In genomic region chr6:99282479-99283062, GRCh38 we compare ENCODE assay signal across 9 cellular contexts.
DNase-seq lines count a peak whose midpoint lies in the region; ATAC-seq and TF ChIP-seq lines count a peak whose summit lies in the region.
"Had no signal": no experiment of that assay in that cellular context is flagged by ENCODE, and none has a peak within 500 bp of the region (broad histone marks: within the 10 kb centered on the region; RNA-seq: fewer than 3 reads in every experiment).

No MANE protein-coding gene starts in this region.

- H3K27me3 Mint-ChIP-seq in stimulated activated naive B cell treated with anti-CD40 and anti-IgM and Interleukin-4, amounts not matched to agents 10 μg/mL and 1 μg/mL and 100 μg/mL, for 72 hours: peaks cover 0 to 4% of the 10 kb centered on the region in 2 donors
- H3K27me3 Mint-ChIP-seq in CD14-positive monocyte (ENCODE audit: low read depth in 3 of 3): peaks cover 0 to 6% (median 4%) of the 10 kb centered on the region in 3 donors

- no peak overlapping the region for H3K4me2 ChIP-seq in HCT116 (ENCODE audit: low read length)
- H3K4me2 ChIP-seq in PC-9: no peak overlapping the region

- H3K9me2 ChIP-seq in HCT116 (ENCODE audit: insufficient read depth): no peaks in the 10 kb centered on the region
- no peaks in the 10 kb centered on the region for H3K9me2 ChIP-seq in PC-9 (ENCODE audit: insufficient read depth)

- BruUV-seq in HCT116 (replicated peaks; lab: Mats Ljungman, UMichigan) (no TSS peak), PC-9 (replicated peaks; lab: Mats Ljungman, UMichigan) (no TSS peak)

- H4K20me1 ChIP-seq in HCT116 (ENCODE audit: insufficient read depth): no peaks in the 10 kb centered on the region
- H4K20me1 ChIP-seq in PC-9 (ENCODE audit: insufficient read depth): no peaks in the 10 kb centered on the region

- TF ChIP-seq POLR2A in HCT116 (IDR thresholded peaks at IDR 0.05; ENCODE audit: borderline replicate concordance, extremely low read depth, insufficient read depth, insufficient read length): no peak

- H3K4me1 ChIP-seq in HCT116 (ENCODE audit: control insufficient read depth in 1 of 2, insufficient read depth in 2 of 2, low read length in 2 of 2) (no peaks in the 10 kb centered on the region), PC-9 (replicated peaks; ENCODE audit: insufficient read depth) (no peaks in the 10 kb centered on the region)

- H3K36me3 ChIP-seq in HCT116 (ENCODE audit: control insufficient read depth in 1 of 2, insufficient read depth in 2 of 2, low read length in 2 of 2) (no peaks in the 10 kb centered on the region), PC-9 (ENCODE audit: low read depth) (no peaks in the 10 kb centered on the region)

- POLR2A ChIA-PET in HCT116 (lab: Charles Lee) (no interaction called here), PC-9 (lab: Charles Lee; ENCODE audit: unreplicated experiment) (no interaction called here)

- no peaks in the 10 kb centered on the region for H3K9me3 Mint-ChIP-seq in stimulated activated naive B cell treated with anti-CD40 and anti-IgM and Interleukin-4, amounts not matched to agents 10 μg/mL and 1 μg/mL and 100 μg/mL, for 72 hours
- H3K9me3 Mint-ChIP-seq in CD14-positive monocyte: no peaks in the 10 kb centered on the region
- H3K9me3 Mint-ChIP-seq: activated naive CD8-positive, alpha-beta T cell treated with anti-CD3 and anti-CD28 coated beads, Interleukin-2, amount 10 ng/mL, durations not matched to agents 7 days and 5 days had no signal

- no peaks in the 10 kb centered on the region for H3K27me3 ChIP-seq in HCT116 (ENCODE audit: insufficient read depth, low read length)
- H3K27me3 ChIP-seq in PC-9 (ENCODE audit: insufficient read depth, low read depth): no peaks in the 10 kb centered on the region

- CTCF ChIA-PET in HCT116 (lab: Charles Lee) (interaction anchor here (1.1 kb wide), 1 partner anchor 52 kb away, joined by 3 read pairs; no protein-coding TSS in a partner anchor), PC-9 (lab: Charles Lee) (no interaction called here)

- peak; percentile 56 for TF ChIP-seq RAD21 in HCT116 (IDR thresholded peaks at IDR 0.05; ENCODE audit: low read depth)

- H3K79me2 ChIP-seq in HCT116 (ENCODE audit: insufficient read depth, low read length): no peaks in the 10 kb centered on the region
- no peaks in the 10 kb centered on the region for H3K79me2 ChIP-seq in PC-9 (ENCODE audit: low read depth)

- H2AFZ ChIP-seq in HCT116 (ENCODE audit: low read depth, low read length, poor library complexity, severe bottlenecking) (no peak overlapping the region), PC-9 (no peak overlapping the region)

- no peak overlapping the region for H3K4me3 Mint-ChIP-seq in stimulated activated naive B cell treated with anti-CD40 and anti-IgM and Interleukin-4, amounts not matched to agents 10 μg/mL and 1 μg/mL and 100 μg/mL, for 72 hours
- no peak overlapping the region for H3K4me3 Mint-ChIP-seq in CD14-positive monocyte
- H3K4me3 Mint-ChIP-seq: activated naive CD8-positive, alpha-beta T cell treated with anti-CD3 and anti-CD28 coated beads, Interleukin-2, amount 10 ng/mL, durations not matched to agents 7 days and 5 days had no signal

- DNase-seq in HCT116 (ENCODE audit: low read depth, low spot score): peak; percentile 7
- peak in 1 of 2 experiments; percentile 42 for DNase-seq in PC-9
- peak; percentile 16 for DNase-seq in hepatic stellate cell (ENCODE audit: low spot score)
- DNase-seq in stimulated activated naive B cell treated with anti-CD40 and anti-IgM and Interleukin-4, amounts not matched to agents 10 μg/mL and 1 μg/mL and 100 μg/mL, for 72 hours: no peak
- no peak for DNase-seq in CD14-positive monocyte (ENCODE audit: low spot score)
- DNase-seq: activated naive CD8-positive, alpha-beta T cell treated with anti-CD3 and anti-CD28 coated beads, Interleukin-2, amount 10 ng/mL, durations not matched to agents 7 days and 5 days had no signal

- H3K4me1 Mint-ChIP-seq in stimulated activated naive B cell treated with anti-CD40 and anti-IgM and Interleukin-4, amounts not matched to agents 10 μg/mL and 1 μg/mL and 100 μg/mL, for 72 hours: no peaks in the 10 kb centered on the region
- H3K4me1 Mint-ChIP-seq in CD14-positive monocyte: no peaks in the 10 kb centered on the region
- H3K4me1 Mint-ChIP-seq: activated naive CD8-positive, alpha-beta T cell treated with anti-CD3 and anti-CD28 coated beads, Interleukin-2, amount 10 ng/mL, durations not matched to agents 7 days and 5 days had no signal

- H3F3A ChIP-seq in PC-9 (ENCODE audit: insufficient read depth, low read depth): no peaks in the 10 kb centered on the region

- TF ChIP-seq CTCF in C4-2B (conservative IDR thresholded peaks at IDR 0.05) (peak; percentile 73), HCT116 (IDR thresholded peaks at IDR 0.05 in 2 of 3, conservative IDR thresholded peaks at IDR 0.05 in 1 of 3; ENCODE audit: borderline replicate concordance in 1 of 3, insufficient read depth in 1 of 3, low read depth in 2 of 3, low read length in 2 of 3) (peak; percentile 37 to 66 (median 53); a peak in 5 of 6 replicates), PC-9 (conservative IDR thresholded peaks at IDR 0.05) (peak; percentile 72), CD14-positive monocyte (IDR thresholded peaks at IDR 0.05) (no peak)

- no peaks in the 10 kb centered on the region for H3K9me3 ChIP-seq in HCT116 (ENCODE audit: control insufficient read depth in 1 of 2, insufficient read depth in 1 of 2, low read depth in 1 of 2, low read length in 2 of 2)
- H3K9me3 ChIP-seq in PC-9 (ENCODE audit: insufficient read depth, low read depth): no peaks in the 10 kb centered on the region

- RAD21 ChIA-PET in HCT116 (lab: Charles Lee; ENCODE audit: low non-redundant PET in 1 of 2, low total read pairs in 2 of 2, uncharacterized antibody in 2 of 2, unreplicated experiment in 2 of 2): no interaction called here

- intact Hi-C loops in HCT116 (cut with micrococcal nuclease) (no loop called here), PC-9 (cut with micrococcal nuclease; ENCODE audit: unreplicated experiment) (loop anchor here (5.0 kb wide), 1 partner anchor 540 kb away; no protein-coding TSS in a partner anchor), CD14-positive monocyte (cut with micrococcal nuclease) (no loop called here)

- H3K4me3 ChIP-seq in HCT116 (replicated peaks in 1 of 2; ENCODE audit: low read depth in 1 of 2, low read length in 2 of 2) (no peak overlapping the region), PC-9 (no peak overlapping the region)

- H3K36me3 Mint-ChIP-seq in stimulated activated naive B cell treated with anti-CD40 and anti-IgM and Interleukin-4, amounts not matched to agents 10 μg/mL and 1 μg/mL and 100 μg/mL, for 72 hours: no peaks in the 10 kb centered on the region
- H3K36me3 Mint-ChIP-seq in CD14-positive monocyte: no peaks in the 10 kb centered on the region
- H3K36me3 Mint-ChIP-seq: activated naive CD8-positive, alpha-beta T cell treated with anti-CD3 and anti-CD28 coated beads, Interleukin-2, amount 10 ng/mL, durations not matched to agents 7 days and 5 days had no signal

- ATAC-seq in HCT116 (peak; percentile 72), GM18517 (IDR thresholded peaks at IDR 0.05; ENCODE audit: unreplicated experiment) (no peak), HG03095 (IDR thresholded peaks at IDR 0.05; ENCODE audit: unreplicated experiment) (no peak)
- no peak for ATAC-seq in stimulated activated naive B cell treated with anti-CD40 and anti-IgM and Interleukin-4, amounts not matched to agents 10 μg/mL and 1 μg/mL and 100 μg/mL, for 72 hours (replicated peaks)

- H3K27ac ChIP-seq in C4-2B (no peak overlapping the region), HCT116 (ENCODE audit: low read depth, low read length) (no peak overlapping the region), PC-9 (no peak overlapping the region)

- H3K9ac ChIP-seq in HCT116 (ENCODE audit: low read length): no peak overlapping the region

- no peak overlapping the region for H3K27ac Mint-ChIP-seq in stimulated activated naive B cell treated with anti-CD40 and anti-IgM and Interleukin-4, amounts not matched to agents 10 μg/mL and 1 μg/mL and 100 μg/mL, for 72 hours
- H3K27ac Mint-ChIP-seq in CD14-positive monocyte: no peak overlapping the region
- H3K27ac Mint-ChIP-seq: activated naive CD8-positive, alpha-beta T cell treated with anti-CD3 and anti-CD28 coated beads, Interleukin-2, amount 10 ng/mL, durations not matched to agents 7 days and 5 days had no signal

TF ChIP-seq in HCT116, 20 proteins besides CTCF, POLR2A, EP300 and RAD21 (continues in another document):
- TF ChIP-seq ZFX (IDR thresholded peaks at IDR 0.05) (no peak), SRF (IDR thresholded peaks at IDR 0.05; ENCODE audit: low read depth) (no peak), SIN3A (IDR thresholded peaks at IDR 0.05; ENCODE audit: low read depth) (no peak), ZNF274 (IDR thresholded peaks at IDR 0.05; ENCODE audit: low read depth, low read length) (no peak), JUND (IDR thresholded peaks at IDR 0.05) (no peak), EZH2phosphoT487 (IDR thresholded peaks at IDR 0.05; ENCODE audit: borderline replicate concordance) (no peak), EGR1 (IDR thresholded peaks at IDR 0.05; ENCODE audit: low read depth) (no peak), REST (IDR thresholded peaks at IDR 0.05; ENCODE audit: low read depth) (no peak), CBX3 (IDR thresholded peaks at IDR 0.05; ENCODE audit: low read depth) (no peak), CEBPB (IDR thresholded peaks at IDR 0.05; ENCODE audit: low read depth) (no peak)

Comparison
In these comparisons a context has a peak if more than half of its experiments do, and no peak if none do; other contexts are left out.
1. DNase-seq: peak in HCT116 (single experiment) and hepatic stellate cell (single experiment); none in stimulated activated naive B cell treated with anti-CD40 and anti-IgM and Interleukin-4, amounts not matched to agents 10 μg/mL and 1 μg/mL and 100 μg/mL, for 72 hours (single experiment) and CD14-positive monocyte (single experiment).